Comparison of ENCODE assay signal across 1 cellular context in the genomic region with DNA sequence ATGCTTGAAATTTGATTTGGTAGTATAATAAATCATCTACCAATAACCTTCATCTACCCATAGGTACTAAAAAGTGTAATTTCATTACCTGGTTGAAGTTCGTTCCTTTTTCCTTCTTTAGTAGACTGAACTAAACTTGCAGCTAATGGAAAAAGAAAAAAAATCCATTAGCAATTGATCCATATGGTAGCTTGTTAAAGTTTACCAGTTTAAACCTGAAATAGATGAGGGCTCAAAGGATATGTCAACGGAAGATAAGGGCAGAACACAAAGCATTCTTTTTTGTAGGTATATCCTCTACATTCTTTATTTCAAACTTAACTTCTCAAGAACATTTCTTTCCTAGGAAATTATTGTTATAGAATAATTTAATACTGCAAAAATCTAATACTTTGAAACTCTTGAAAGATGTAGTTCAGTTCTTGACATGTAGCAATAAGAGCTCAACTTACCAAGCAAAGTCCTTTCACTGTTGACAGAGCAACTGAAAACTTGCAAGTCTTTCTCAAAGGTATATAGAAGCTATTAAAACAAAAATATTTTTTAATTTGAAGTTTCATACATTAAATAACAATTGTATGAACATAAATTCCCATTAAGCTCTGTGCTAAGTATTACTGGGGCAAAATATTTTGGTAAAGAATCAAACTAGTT.
TF ChIP-seq lines count a peak whose summit lies in the region.

No MANE protein-coding gene starts in this region.

TF ChIP-seq in HepG2, 621 proteins besides CTCF, POLR2A, EP300 and RAD21 (continued from another document and continues in another):
- TF ChIP-seq ISL2 (CRISPR knock-in tag; IDR thresholded peaks at IDR 0.05) (peak; percentile 74; the same call in 1 of the 2 replicates), MIXL1 (CRISPR knock-in tag; IDR thresholded peaks at IDR 0.05) (0 out of 2 replicates have a peak, but pooled peaks have one; percentile 25), ZNF260 (CRISPR knock-in tag; IDR thresholded peaks at IDR 0.05; ENCODE audit: borderline replicate concordance, low read depth) (no peak), SAP130 (CRISPR knock-in tag; IDR thresholded peaks at IDR 0.05; ENCODE audit: low read depth) (peak; percentile 16; the same call in 1 of the 2 replicates), ZNF850 (CRISPR knock-in tag; conservative IDR thresholded peaks at IDR 0.05) (no peak), CEBPG (CRISPR knock-in tag; IDR thresholded peaks at IDR 0.05) (peak; percentile 15; the same call in 1 of the 2 replicates), ZSCAN22 (CRISPR knock-in tag; IDR thresholded peaks at IDR 0.05) (no peak), MYNN (CRISPR knock-in tag; IDR thresholded peaks at IDR 0.05; ENCODE audit: low read depth) (no peak), SOX6 (IDR thresholded peaks at IDR 0.05) (no peak), SOX6 (CRISPR knock-in tag; IDR thresholded peaks at IDR 0.05) (peak; percentile 47; the same call in 1 of the 2 replicates), JUND (CRISPR knock-in tag; IDR thresholded peaks at IDR 0.05) (no peak), SATB2 (CRISPR knock-in tag; IDR thresholded peaks at IDR 0.05) (no peak), ONECUT2 (CRISPR knock-in tag; IDR thresholded peaks at IDR 0.05) (peak; percentile 79), RBM39 (IDR thresholded peaks at IDR 0.05; ENCODE audit: low read depth, low read length, poor library complexity, severe bottlenecking) (no peak), HNF4A (CRISPR knock-in tag; IDR thresholded peaks at IDR 0.05) (peak; percentile 71), DPF2 (CRISPR knock-in tag; IDR thresholded peaks at IDR 0.05; ENCODE audit: borderline replicate concordance, low read depth) (peak; percentile 32; the same call in 1 of the 2 replicates), KAT2B (IDR thresholded peaks at IDR 0.05; ENCODE audit: borderline replicate concordance, low read depth, low read length) (no peak), ZSCAN29 (CRISPR knock-in tag; conservative IDR thresholded peaks at IDR 0.05) (no peak), ZNF605 (CRISPR knock-in tag; IDR thresholded peaks at IDR 0.05) (no peak), NCOA2 (CRISPR knock-in tag; IDR thresholded peaks at IDR 0.05) (peak; percentile 65; the same call in 1 of the 2 replicates), ZNF331 (CRISPR knock-in tag; IDR thresholded peaks at IDR 0.05) (no peak), CENPT (CRISPR knock-in tag; IDR thresholded peaks at IDR 0.05; ENCODE audit: low read depth) (no peak), ZBTB1 (CRISPR knock-in tag; IDR thresholded peaks at IDR 0.05; ENCODE audit: borderline replicate concordance) (no peak)
- TF ChIP-seq, protein P1, sequence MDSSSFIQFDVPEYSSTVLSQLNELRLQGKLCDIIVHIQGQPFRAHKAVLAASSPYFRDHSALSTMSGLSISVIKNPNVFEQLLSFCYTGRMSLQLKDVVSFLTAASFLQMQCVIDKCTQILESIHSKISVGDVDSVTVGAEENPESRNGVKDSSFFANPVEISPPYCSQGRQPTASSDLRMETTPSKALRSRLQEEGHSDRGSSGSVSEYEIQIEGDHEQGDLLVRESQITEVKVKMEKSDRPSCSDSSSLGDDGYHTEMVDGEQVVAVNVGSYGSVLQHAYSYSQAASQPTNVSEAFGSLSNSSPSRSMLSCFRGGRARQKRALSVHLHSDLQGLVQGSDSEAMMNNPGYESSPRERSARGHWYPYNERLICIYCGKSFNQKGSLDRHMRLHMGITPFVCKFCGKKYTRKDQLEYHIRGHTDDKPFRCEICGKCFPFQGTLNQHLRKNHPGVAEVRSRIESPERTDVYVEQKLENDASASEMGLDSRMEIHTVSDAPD (CRISPR knock-in tag; IDR thresholded peaks at IDR 0.05) = no peak
- TF ChIP-seq, protein P2, sequence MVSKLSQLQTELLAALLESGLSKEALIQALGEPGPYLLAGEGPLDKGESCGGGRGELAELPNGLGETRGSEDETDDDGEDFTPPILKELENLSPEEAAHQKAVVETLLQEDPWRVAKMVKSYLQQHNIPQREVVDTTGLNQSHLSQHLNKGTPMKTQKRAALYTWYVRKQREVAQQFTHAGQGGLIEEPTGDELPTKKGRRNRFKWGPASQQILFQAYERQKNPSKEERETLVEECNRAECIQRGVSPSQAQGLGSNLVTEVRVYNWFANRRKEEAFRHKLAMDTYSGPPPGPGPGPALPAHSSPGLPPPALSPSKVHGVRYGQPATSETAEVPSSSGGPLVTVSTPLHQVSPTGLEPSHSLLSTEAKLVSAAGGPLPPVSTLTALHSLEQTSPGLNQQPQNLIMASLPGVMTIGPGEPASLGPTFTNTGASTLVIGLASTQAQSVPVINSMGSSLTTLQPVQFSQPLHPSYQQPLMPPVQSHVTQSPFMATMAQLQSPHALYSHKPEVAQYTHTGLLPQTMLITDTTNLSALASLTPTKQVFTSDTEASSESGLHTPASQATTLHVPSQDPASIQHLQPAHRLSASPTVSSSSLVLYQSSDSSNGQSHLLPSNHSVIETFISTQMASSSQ (IDR thresholded peaks at IDR 0.05; ENCODE audit: low read depth) = peak; percentile 52; the same call in 1 of the 2 replicates
- TF ChIP-seq, protein P2 (CRISPR knock-in tag; IDR thresholded peaks at IDR 0.05; ENCODE audit: borderline replicate concordance) = no peak; the same call in 1 of the 2 replicates
- TF ChIP-seq, protein P3, sequence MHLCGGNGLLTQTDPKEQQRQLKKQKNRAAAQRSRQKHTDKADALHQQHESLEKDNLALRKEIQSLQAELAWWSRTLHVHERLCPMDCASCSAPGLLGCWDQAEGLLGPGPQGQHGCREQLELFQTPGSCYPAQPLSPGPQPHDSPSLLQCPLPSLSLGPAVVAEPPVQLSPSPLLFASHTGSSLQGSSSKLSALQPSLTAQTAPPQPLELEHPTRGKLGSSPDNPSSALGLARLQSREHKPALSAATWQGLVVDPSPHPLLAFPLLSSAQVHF (CRISPR knock-in tag; IDR thresholded peaks at IDR 0.05) = no peak
- TF ChIP-seq, protein P4, sequence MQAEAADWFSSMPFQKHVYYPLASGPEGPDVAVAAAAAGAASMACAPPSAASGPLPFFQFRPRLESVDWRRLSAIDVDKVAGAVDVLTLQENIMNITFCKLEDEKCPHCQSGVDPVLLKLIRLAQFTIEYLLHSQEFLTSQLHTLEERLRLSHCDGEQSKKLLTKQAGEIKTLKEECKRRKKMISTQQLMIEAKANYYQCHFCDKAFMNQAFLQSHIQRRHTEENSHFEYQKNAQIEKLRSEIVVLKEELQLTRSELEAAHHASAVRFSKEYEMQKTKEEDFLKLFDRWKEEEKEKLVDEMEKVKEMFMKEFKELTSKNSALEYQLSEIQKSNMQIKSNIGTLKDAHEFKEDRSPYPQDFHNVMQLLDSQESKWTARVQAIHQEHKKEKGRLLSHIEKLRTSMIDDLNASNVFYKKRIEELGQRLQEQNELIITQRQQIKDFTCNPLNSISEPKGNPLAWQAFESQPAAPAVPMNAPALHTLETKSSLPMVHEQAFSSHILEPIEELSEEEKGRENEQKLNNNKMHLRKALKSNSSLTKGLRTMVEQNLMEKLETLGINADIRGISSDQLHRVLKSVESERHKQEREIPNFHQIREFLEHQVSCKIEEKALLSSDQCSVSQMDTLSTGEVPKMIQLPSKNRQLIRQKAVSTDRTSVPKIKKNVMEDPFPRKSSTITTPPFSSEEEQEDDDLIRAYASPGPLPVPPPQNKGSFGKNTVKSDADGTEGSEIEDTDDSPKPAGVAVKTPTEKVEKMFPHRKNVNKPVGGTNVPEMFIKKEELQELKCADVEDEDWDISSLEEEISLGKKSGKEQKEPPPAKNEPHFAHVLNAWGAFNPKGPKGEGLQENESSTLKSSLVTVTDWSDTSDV (CRISPR knock-in tag; IDR thresholded peaks at IDR 0.05) = no peak
- TF ChIP-seq, protein P5, sequence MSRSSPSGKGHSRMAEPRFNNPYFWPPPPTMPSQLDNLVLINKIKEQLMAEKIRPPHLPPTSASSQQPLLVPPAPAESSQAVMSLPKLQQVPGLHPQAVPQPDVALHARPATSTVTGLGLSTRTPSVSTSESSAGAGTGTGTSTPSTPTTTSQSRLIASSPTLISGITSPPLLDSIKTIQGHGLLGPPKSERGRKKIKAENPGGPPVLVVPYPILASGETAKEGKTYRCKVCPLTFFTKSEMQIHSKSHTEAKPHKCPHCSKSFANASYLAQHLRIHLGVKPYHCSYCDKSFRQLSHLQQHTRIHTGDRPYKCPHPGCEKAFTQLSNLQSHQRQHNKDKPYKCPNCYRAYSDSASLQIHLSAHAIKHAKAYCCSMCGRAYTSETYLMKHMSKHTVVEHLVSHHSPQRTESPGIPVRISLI (CRISPR knock-in tag; IDR thresholded peaks at IDR 0.05; ENCODE audit: borderline replicate concordance) = peak; percentile 88
- TF ChIP-seq, protein P6, sequence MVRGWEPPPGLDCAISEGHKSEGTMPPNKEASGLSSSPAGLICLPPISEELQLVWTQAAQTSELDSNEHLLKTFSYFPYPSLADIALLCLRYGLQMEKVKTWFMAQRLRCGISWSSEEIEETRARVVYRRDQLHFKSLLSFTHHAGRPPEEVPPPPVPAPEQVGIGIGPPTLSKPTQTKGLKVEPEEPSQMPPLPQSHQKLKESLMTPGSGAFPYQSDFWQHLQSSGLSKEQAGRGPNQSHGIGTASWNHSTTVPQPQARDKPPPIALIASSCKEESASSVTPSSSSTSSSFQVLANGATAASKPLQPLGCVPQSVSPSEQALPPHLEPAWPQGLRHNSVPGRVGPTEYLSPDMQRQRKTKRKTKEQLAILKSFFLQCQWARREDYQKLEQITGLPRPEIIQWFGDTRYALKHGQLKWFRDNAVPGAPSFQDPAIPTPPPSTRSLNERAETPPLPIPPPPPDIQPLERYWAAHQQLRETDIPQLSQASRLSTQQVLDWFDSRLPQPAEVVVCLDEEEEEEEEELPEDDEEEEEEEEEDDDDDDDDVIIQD (CRISPR knock-in tag; IDR thresholded peaks at IDR 0.05; ENCODE audit: low read depth) = 0 out of 2 replicates have a peak, but pooled peaks have one; percentile 25
- TF ChIP-seq, protein P7, sequence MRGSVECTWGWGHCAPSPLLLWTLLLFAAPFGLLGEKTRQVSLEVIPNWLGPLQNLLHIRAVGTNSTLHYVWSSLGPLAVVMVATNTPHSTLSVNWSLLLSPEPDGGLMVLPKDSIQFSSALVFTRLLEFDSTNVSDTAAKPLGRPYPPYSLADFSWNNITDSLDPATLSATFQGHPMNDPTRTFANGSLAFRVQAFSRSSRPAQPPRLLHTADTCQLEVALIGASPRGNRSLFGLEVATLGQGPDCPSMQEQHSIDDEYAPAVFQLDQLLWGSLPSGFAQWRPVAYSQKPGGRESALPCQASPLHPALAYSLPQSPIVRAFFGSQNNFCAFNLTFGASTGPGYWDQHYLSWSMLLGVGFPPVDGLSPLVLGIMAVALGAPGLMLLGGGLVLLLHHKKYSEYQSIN (CRISPR knock-in tag; IDR thresholded peaks at IDR 0.05; ENCODE audit: borderline replicate concordance) = no peak
- TF ChIP-seq, protein P8, sequence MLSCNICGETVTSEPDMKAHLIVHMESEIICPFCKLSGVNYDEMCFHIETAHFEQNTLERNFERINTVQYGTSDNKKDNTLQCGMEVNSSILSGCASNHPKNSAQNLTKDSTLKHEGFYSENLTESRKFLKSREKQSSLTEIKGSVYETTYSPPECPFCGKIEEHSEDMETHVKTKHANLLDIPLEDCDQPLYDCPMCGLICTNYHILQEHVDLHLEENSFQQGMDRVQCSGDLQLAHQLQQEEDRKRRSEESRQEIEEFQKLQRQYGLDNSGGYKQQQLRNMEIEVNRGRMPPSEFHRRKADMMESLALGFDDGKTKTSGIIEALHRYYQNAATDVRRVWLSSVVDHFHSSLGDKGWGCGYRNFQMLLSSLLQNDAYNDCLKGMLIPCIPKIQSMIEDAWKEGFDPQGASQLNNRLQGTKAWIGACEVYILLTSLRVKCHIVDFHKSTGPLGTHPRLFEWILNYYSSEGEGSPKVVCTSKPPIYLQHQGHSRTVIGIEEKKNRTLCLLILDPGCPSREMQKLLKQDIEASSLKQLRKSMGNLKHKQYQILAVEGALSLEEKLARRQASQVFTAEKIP (CRISPR knock-in tag; IDR thresholded peaks at IDR 0.05; ENCODE audit: borderline replicate concordance) = no peak
- TF ChIP-seq, protein P9, sequence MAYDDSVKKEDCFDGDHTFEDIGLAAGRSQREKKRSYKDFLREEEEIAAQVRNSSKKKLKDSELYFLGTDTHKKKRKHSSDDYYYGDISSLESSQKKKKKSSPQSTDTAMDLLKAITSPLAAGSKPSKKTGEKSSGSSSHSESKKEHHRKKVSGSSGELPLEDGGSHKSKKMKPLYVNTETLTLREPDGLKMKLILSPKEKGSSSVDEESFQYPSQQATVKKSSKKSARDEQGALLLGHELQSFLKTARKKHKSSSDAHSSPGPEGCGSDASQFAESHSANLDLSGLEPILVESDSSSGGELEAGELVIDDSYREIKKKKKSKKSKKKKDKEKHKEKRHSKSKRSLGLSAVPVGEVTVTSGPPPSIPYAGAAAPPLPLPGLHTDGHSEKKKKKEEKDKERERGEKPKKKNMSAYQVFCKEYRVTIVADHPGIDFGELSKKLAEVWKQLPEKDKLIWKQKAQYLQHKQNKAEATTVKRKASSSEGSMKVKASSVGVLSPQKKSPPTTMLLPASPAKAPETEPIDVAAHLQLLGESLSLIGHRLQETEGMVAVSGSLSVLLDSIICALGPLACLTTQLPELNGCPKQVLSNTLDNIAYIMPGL (CRISPR knock-in tag; IDR thresholded peaks at IDR 0.05; ENCODE audit: borderline replicate concordance in 1 of 2, low read depth in 1 of 2) = no peak
